In genomic region chr4:73922766-73923630, GRCh38 we compare ENCODE assay signal across 9 cellular contexts. TPM values are rescaled to one million over a fixed set of nuclear protein-coding genes. Genes with fewer than 3 reads are reported as not detected.
DNase-seq lines count a peak whose midpoint lies in the region; ATAC-seq and TF ChIP-seq lines count a peak whose summit lies in the region.
"Had no signal": no experiment of that assay in that cellular context is flagged by ENCODE, and none has a peak within 500 bp of the region (broad histone marks: within the 10 kb centered on the region; RNA-seq: fewer than 3 reads in every experiment).

No MANE protein-coding gene starts in this region.

- ATAC-seq in GM21737 (IDR thresholded peaks at IDR 0.05; ENCODE audit: unreplicated experiment) = no peak

- H3K36me3 Mint-ChIP-seq in chondrocyte (ENCODE audit: low read depth) (peaks cover 5% of the 10 kb centered on the region), osteocyte (ENCODE audit: unreplicated experiment) (peaks cover 6% of the 10 kb centered on the region)

- H3K4me3 Mint-ChIP-seq in chondrocyte (ENCODE audit: unreplicated experiment) (no peak overlapping the region), osteocyte (ENCODE audit: unreplicated experiment) (no peak overlapping the region)

- DNase-seq in GDM1 (lab: John Stamatoyannopoulos, UW) (peak; percentile 13), MV-4-11 (lab: John Stamatoyannopoulos, UW) (peak; percentile 25), chondrocyte (ENCODE audit: low spot score) (no peak), osteocyte (ENCODE audit: extremely low spot score, unreplicated experiment) (no peak), GM19240 (ENCODE audit: insufficient read length, low spot score) (no peak), NCI-H446 treated with DMSO at 0.1 percent for 48 hours (lab: John Stamatoyannopoulos, UW) (no peak), nucleus accumbens (lab: John Stamatoyannopoulos, UW) (no peak)
- DNase-seq: activated naive CD4-positive, alpha-beta T cell treated with Interleukin-2 at 50 U/mL for 16 hours had no signal

- H3K27ac Mint-ChIP-seq in chondrocyte (ENCODE audit: unreplicated experiment) (no peak overlapping the region), osteocyte (ENCODE audit: unreplicated experiment) (no peak overlapping the region)

- TF ChIP-seq CTCF in chondrocyte (IDR thresholded peaks at IDR 0.05) (peak; percentile 91), osteocyte (IDR thresholded peaks at IDR 0.05) (peak; percentile 73)

- H3K27me3 Mint-ChIP-seq in chondrocyte (ENCODE audit: low read depth) (peaks cover 26% of the 10 kb centered on the region), osteocyte (ENCODE audit: unreplicated experiment) (peaks cover 9% of the 10 kb centered on the region)

- peaks cover 19% of the 10 kb centered on the region for H3K4me1 Mint-ChIP-seq in chondrocyte (ENCODE audit: low read depth)
- H3K4me1 Mint-ChIP-seq in osteocyte (ENCODE audit: unreplicated experiment) = peaks cover 31% of the 10 kb centered on the region

- H3K9me3 Mint-ChIP-seq in chondrocyte (ENCODE audit: low read depth) = peaks cover 9% of the 10 kb centered on the region
- peaks cover 13% of the 10 kb centered on the region for H3K9me3 Mint-ChIP-seq in osteocyte (ENCODE audit: unreplicated experiment)

RNA-seq across cellular contexts. Expression of gene CXCL1, which starts 53.8 kb away (rescaled TPM):
- total RNA-seq in chondrocyte (0.72 to 1.0 TPM (median 0.74 TPM) in 3 replicates), osteocyte (118 and 132 TPM in 2 replicates)

RNA-seq across cellular contexts. Expression of gene PF4, which starts 58.8 kb away (rescaled TPM):
- total RNA-seq in chondrocyte (1.5 to 2.5 TPM (median 1.9 TPM) in 3 replicates), osteocyte (not detected in 2 replicates)

Comparison
In these comparisons a context has a peak if more than half of its experiments do, and no peak if none do; other contexts are left out.
1. DNase-seq: peak in GDM1 (single experiment) and MV-4-11 (single experiment); none in chondrocyte (single experiment), osteocyte (single experiment), GM19240 (single experiment), NCI-H446 treated with DMSO at 0.1 percent for 48 hours (single experiment) and nucleus accumbens (0 of 56).
2. RNA of gene CXCL1, which starts 53.8 kb away (total RNA-seq): 118 to 132 TPM in osteocyte; 0.72 to 1.0 TPM in chondrocyte; every median in the first group is over 10 times any median in the second.